1 cellular context compared by ENCODE assay signal in genomic region chr5:173454764-173455598, GRCh38.
TF ChIP-seq lines count a peak whose summit lies in the region.

No MANE protein-coding gene starts in this region.

TF ChIP-seq in HEK293, 187 proteins besides CTCF, POLR2A, EP300 and RAD21 (continued from another document):
- TF ChIP-seq, protein P1, sequence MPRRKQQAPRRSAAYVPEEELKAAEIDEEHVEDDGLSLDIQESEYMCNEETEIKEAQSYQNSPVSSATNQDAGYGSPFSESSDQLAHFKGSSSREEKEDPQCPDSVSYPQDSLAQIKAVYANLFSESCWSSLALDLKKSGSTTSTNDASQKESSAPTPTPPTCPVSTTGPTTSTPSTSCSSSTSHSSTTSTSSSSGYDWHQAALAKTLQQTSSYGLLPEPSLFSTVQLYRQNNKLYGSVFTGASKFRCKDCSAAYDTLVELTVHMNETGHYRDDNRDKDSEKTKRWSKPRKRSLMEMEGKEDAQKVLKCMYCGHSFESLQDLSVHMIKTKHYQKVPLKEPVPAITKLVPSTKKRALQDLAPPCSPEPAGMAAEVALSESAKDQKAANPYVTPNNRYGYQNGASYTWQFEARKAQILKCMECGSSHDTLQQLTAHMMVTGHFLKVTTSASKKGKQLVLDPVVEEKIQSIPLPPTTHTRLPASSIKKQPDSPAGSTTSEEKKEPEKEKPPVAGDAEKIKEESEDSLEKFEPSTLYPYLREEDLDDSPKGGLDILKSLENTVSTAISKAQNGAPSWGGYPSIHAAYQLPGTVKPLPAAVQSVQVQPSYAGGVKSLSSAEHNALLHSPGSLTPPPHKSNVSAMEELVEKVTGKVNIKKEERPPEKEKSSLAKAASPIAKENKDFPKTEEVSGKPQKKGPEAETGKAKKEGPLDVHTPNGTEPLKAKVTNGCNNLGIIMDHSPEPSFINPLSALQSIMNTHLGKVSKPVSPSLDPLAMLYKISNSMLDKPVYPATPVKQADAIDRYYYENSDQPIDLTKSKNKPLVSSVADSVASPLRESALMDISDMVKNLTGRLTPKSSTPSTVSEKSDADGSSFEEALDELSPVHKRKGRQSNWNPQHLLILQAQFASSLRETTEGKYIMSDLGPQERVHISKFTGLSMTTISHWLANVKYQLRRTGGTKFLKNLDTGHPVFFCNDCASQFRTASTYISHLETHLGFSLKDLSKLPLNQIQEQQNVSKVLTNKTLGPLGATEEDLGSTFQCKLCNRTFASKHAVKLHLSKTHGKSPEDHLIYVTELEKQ (tag by site-specific recombination; IDR thresholded peaks at IDR 0.05; ENCODE audit: borderline replicate concordance) = no peak
- TF ChIP-seq MYNN (tag by site-specific recombination; IDR thresholded peaks at IDR 0.05; ENCODE audit: borderline replicate concordance) (no peak), ZNF48 (tag by site-specific recombination; IDR thresholded peaks at IDR 0.05) (no peak)
